ENCODE assay signal across 8 cellular contexts in the genomic region with DNA sequence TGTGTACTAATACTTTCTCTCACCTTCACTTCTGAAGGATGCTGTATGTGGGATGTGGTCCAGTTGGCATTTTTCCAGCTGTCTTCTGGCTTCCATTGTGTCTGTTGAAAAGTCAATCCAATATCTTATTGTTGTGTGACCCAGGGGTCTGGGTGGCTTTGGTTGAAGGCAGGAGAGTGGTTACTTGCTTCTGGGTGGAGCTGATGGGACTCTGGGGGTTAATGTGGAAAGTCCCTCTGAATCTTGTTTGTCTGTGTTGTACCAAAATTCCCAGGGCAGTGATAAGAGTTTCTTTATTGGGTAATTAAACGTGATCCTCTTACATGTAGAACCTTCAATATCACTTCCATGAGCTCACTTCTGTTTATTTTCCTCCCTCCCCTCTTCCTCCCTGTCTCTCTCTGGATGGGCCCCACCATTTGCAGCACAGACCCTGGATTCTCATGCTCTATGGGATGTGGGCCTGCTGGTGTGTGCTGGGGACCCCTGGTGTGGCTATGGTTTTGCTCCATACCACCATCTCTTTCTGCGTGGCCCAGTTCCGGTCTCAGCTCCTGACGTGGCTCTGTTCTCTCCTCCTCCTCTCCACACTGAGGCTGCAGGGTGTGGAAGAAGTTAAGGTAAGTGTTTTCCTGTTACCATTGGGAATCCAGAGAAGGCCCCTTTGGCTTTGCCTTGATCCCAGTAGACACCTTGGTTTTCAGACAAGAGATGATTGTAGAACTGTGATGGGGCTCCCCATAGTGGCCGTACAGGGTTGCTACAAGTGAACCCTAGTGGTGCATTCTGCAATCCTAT.
DNase-seq lines count a peak whose midpoint lies in the region; ATAC-seq and TF ChIP-seq lines count a peak whose summit lies in the region.

No MANE protein-coding gene starts in this region.

- no peaks in the 10 kb centered on the region for H3K9me3 ChIP-seq in liver (ENCODE audit: control insufficient read depth in 4 of 4, low read length in 3 of 4)

- CTCF ChIA-PET in WTC11 (lab: Charles Lee): interaction anchor here (0.8 to 1.3 kb wide), 2 partner anchors 26 to 89 kb away, joined by 3 to 4 read pairs; no protein-coding TSS in a partner anchor

- H3K27ac Mint-ChIP-seq in WTC11: no peak overlapping the region

- no peak overlapping the region for H3K4me3 Mint-ChIP-seq in WTC11

- no peaks in the 10 kb centered on the region for H3K4me1 ChIP-seq in liver (ENCODE audit: control insufficient read depth in 4 of 4, insufficient read depth in 4 of 4, low read length in 3 of 4)

- no peak overlapping the region for H3K9ac ChIP-seq in liver (ENCODE audit: low read depth in 1 of 2, low read length in 2 of 2)

- TF ChIP-seq CTCF in WTC11 (IDR thresholded peaks at IDR 0.05) (peak; percentile 69), liver (IDR thresholded peaks at IDR 0.05; ENCODE audit: low read depth, low read length, missing input control) (peak; percentile 91)

- no peaks in the 10 kb centered on the region for H3K27me3 ChIP-seq in liver (ENCODE audit: control insufficient read depth in 4 of 4, insufficient read depth in 4 of 4, low read length in 3 of 4)

- H3K9me3 Mint-ChIP-seq in WTC11: peaks cover 5% of the 10 kb centered on the region

- H3K36me3 ChIP-seq in liver (ENCODE audit: control insufficient read depth in 4 of 4, insufficient read depth in 3 of 4, low read depth in 1 of 4, low read length in 3 of 4): no peaks in the 10 kb centered on the region

- H3K36me3 Mint-ChIP-seq in WTC11: no peaks in the 10 kb centered on the region

- H3K27me3 Mint-ChIP-seq in WTC11 (ENCODE audit: low read depth): no peaks in the 10 kb centered on the region; the same call in 1 of the 2 replicates

- POLR2A ChIA-PET in WTC11 (lab: Charles Lee): no interaction called here

- H3K27ac ChIP-seq in liver (ENCODE audit: low read depth in 1 of 2, low read length in 2 of 2): no peak overlapping the region

- H3K4me3 ChIP-seq in liver (ENCODE audit: low read depth in 1 of 3, low read length in 3 of 3): no peak overlapping the region

- DNase-seq in CD1c-positive myeloid dendritic cell (ENCODE audit: extremely low spot score) (peak; percentile 45), NCI-H2171 treated with DMSO at 0.1 percent for 48 hours (lab: John Stamatoyannopoulos, UW) (peak; percentile 72), WTC11 (ENCODE audit: low spot score) (peak; percentile 71), cerebellum (ENCODE audit: low spot score) (peak; percentile 44)
- peak; percentile 65 for DNase-seq in stimulated activated CD8-positive, alpha-beta memory T cell treated with anti-CD3 and anti-CD28 coated beads, Interleukin-4, amount 100 ng/mL, for 48 hours

- ATAC-seq in GM19023 (IDR thresholded peaks at IDR 0.05; ENCODE audit: unreplicated experiment) (peak; percentile 90), HG03103 (IDR thresholded peaks at IDR 0.05; ENCODE audit: low read depth, unreplicated experiment) (peak; percentile 98), WTC11 (peak; percentile 99)

- TF ChIP-seq RAD21 in liver (IDR thresholded peaks at IDR 0.05): peak; percentile 94 to 96

- H3K4me1 Mint-ChIP-seq in WTC11: peaks cover 13% of the 10 kb centered on the region

- 59% methylated on average over 5 of the region's 5 CpGs for WGBS in liver

TF ChIP-seq in WTC11, 78 proteins besides CTCF, POLR2A, EP300 and RAD21:
- TF ChIP-seq, protein P1, sequence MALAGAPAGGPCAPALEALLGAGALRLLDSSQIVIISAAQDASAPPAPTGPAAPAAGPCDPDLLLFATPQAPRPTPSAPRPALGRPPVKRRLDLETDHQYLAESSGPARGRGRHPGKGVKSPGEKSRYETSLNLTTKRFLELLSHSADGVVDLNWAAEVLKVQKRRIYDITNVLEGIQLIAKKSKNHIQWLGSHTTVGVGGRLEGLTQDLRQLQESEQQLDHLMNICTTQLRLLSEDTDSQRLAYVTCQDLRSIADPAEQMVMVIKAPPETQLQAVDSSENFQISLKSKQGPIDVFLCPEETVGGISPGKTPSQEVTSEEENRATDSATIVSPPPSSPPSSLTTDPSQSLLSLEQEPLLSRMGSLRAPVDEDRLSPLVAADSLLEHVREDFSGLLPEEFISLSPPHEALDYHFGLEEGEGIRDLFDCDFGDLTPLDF (CRISPR knock-in tag; IDR thresholded peaks at IDR 0.05): no peak
- peak; percentile 8; the same call in 1 of the 2 replicates for TF ChIP-seq ZNF423 (CRISPR knock-in tag; IDR thresholded peaks at IDR 0.05)

TF ChIP-seq in liver, 16 proteins besides CTCF, POLR2A, EP300 and RAD21:
- TF ChIP-seq HNF4A (conservative IDR thresholded peaks at IDR 0.05) (peak in 1 of 2 donors; percentile 7), TAF1 (conservative IDR thresholded peaks at IDR 0.05) (no peak)
